In genomic region chr11:44787981-44788380, GRCh38 we compare ENCODE assay signal across 28 cellular contexts.
DNase-seq lines count a peak whose midpoint lies in the region; ATAC-seq, FAIRE-seq and TF ChIP-seq lines count a peak whose summit lies in the region.
"Had no signal": no experiment of that assay in that cellular context is flagged by ENCODE, and none has a peak within 500 bp of the region (broad histone marks: within the 10 kb centered on the region; RNA-seq: fewer than 3 reads in every experiment).

No MANE protein-coding gene starts in this region.

- no peak overlapping the region for H3K4ac ChIP-seq in H1 (replicated peaks; ENCODE audit: insufficient read length, low read depth, low read length)

- 91% methylated on average over 9 of the region's 9 CpGs; no CpG with 5 or more reads in 1 of the 2 experiments for WGBS in H1 (ENCODE audit: extremely low coverage in 1 of 2, insufficient coverage in 1 of 2, insufficient read length in 1 of 2, insufficient replicate concordance in 2 of 2, low coverage in 1 of 2, low lambda C conversion rate in 2 of 2, missing lambda C conversion rate in 1 of 2), 2 experiments

- no peak overlapping the region for H3K27ac ChIP-seq in H1 (ENCODE audit: low read depth, low read length)
- peak overlapping the region; percentile 99 for H3K27ac ChIP-seq in neural cell (ENCODE audit: low read length)
- H3K27ac ChIP-seq: BLaER1 had no signal

- no peak overlapping the region; the same call in 1 of the 2 replicates for H2BK5ac ChIP-seq in H1 (ENCODE audit: low read depth, low read length)

- no peak for ATAC-seq in activated CD4-positive, CD25-positive, alpha-beta regulatory T cell treated with anti-CD3 and anti-CD28 coated beads, Interleukin-2, amount 50 U/mL, for 24 hours
- ATAC-seq: GM12878 had no signal

- H2BK120ac ChIP-seq in H1 (replicated peaks; ENCODE audit: low read depth, low read length) = no peak overlapping the region

- H3K9me2 ChIP-seq in neural cell (ENCODE audit: insufficient read depth, low read length) = no peaks in the 10 kb centered on the region

- intact Hi-C loops in posterior vena cava (cut with DNase I) = no loop called here

- peaks cover 8 to 21% (median 19%) of the 10 kb centered on the region in 4 experiments for H3K4me1 ChIP-seq in H1 (replicated peaks in 1 of 4; ENCODE audit: control insufficient read depth in 3 of 4, insufficient read depth in 4 of 4, low read length in 3 of 4)

- H4K5ac ChIP-seq in H1 (ENCODE audit: insufficient read length, low read depth, low read length) = no peak overlapping the region

- H2AFZ ChIP-seq in H1 (ENCODE audit: low read length) (no peak overlapping the region), neural cell (ENCODE audit: low read depth, low read length) (no peak overlapping the region)

- FAIRE-seq in H1 (lab: Jason Lieb, UNC) (no peak), GM19239 (lab: Jason Lieb, UNC) (no peak)
- FAIRE-seq: A204.1, GM12878, GM12892, GM18507 had no signal

- no peak overlapping the region for H3K23ac ChIP-seq in H1 (ENCODE audit: insufficient read length)

- H3K9ac ChIP-seq in H1 (replicated peaks in 1 of 4; ENCODE audit: extremely low read depth in 1 of 4, low read depth in 3 of 4, low read length in 3 of 4) (no peak overlapping the region), neural cell (ENCODE audit: low read length) (peak overlapping the region; percentile 61)
- H3K9ac ChIP-seq: BLaER1 had no signal

- peaks cover 6% of the 10 kb centered on the region; the same call in 1 of the 2 replicates for H3K79me1 ChIP-seq in H1 (ENCODE audit: low read depth, low read length)

- H3K4me2 ChIP-seq in H1 (ENCODE audit: insufficient read depth in 1 of 2, low read depth in 2 of 2, low read length in 2 of 2) (no peak overlapping the region), neural cell (ENCODE audit: low read length) (no peak overlapping the region)

- DNase-seq in chondrocyte (ENCODE audit: low spot score) (peak; percentile 52), H1 (ENCODE audit: low read depth in 1 of 2, low spot score in 2 of 2) (no peak), posterior vena cava (ENCODE audit: low spot score) (peak; percentile 36), GM19239 (ENCODE audit: insufficient read length, low spot score) (no peak), superior temporal gyrus (ENCODE audit: extremely low spot score) (no peak)
- DNase-seq in activated naive CD4-positive, alpha-beta T cell treated with Interleukin-2 at 50 U/mL for 16 hours = no peak
- DNase-seq: 8988T; ACHN; BE2C; C1 segment of cervical spinal cord; CD4-positive, alpha-beta memory T cell; CD4-positive, CD25-positive, alpha-beta regulatory T cell; CD8-positive, alpha-beta memory T cell; COR-L47; DMS 273 treated with DMSO at 0.1 percent for 48 hours; DMS153; DMS53; DND-41; EL; GDM1 had no signal

- TF ChIP-seq EP300 in H1 (IDR thresholded peaks at IDR 0.05; ENCODE audit: borderline replicate concordance in 1 of 2, low read depth in 2 of 2, low read length in 2 of 2) (no peak), neural cell (conservative IDR thresholded peaks at IDR 0.05; ENCODE audit: poor library complexity, severe bottlenecking) (no peak)

- no peak overlapping the region for H2AK5ac ChIP-seq in H1 (ENCODE audit: low read depth, low read length)

- TF ChIP-seq CTCF in chondrocyte (IDR thresholded peaks at IDR 0.05) (no peak), H1 (IDR thresholded peaks at IDR 0.05; ENCODE audit: control extremely low read depth in 1 of 3, insufficient read depth in 1 of 3, low read depth in 1 of 3, low read length in 3 of 3) (no peak), neural cell (IDR thresholded peaks at IDR 0.05; ENCODE audit: poor library complexity, severe bottlenecking) (no peak)

- no peaks in the 10 kb centered on the region for H3F3A ChIP-seq in neural cell (ENCODE audit: insufficient read depth, low read length, poor library complexity, severe bottlenecking)

- H3K4me3 ChIP-seq in H1 (ENCODE audit: extremely low read depth in 1 of 4, insufficient read depth in 2 of 4, low read depth in 3 of 4, low read length in 4 of 4) = no peak overlapping the region
- no peak overlapping the region for H3K4me3 ChIP-seq in neural cell (ENCODE audit: low read length)
- H3K4me3 ChIP-seq: BLaER1, GM12878 had no signal

- H3K4me3 Mint-ChIP-seq in chondrocyte (ENCODE audit: unreplicated experiment) = no peak overlapping the region
- H3K4me3 Mint-ChIP-seq: CD14-positive monocyte; CD4-positive, alpha-beta memory T cell; CD4-positive, CD25-positive, alpha-beta regulatory T cell; CD8-positive, alpha-beta memory T cell had no signal

- H3K79me2 ChIP-seq in H1 (ENCODE audit: control insufficient read depth in 1 of 2, insufficient read depth in 2 of 2, low read length in 2 of 2) (no peaks in the 10 kb centered on the region), neural cell (replicated peaks; ENCODE audit: insufficient read depth, low read length) (peaks cover 37% of the 10 kb centered on the region)

- no peak overlapping the region for H2BK20ac ChIP-seq in H1 (ENCODE audit: low read length)

- no peak overlapping the region for H3K18ac ChIP-seq in H1 (ENCODE audit: extremely low read depth, low read length)

- POLR2A ChIA-PET in H1 (lab: Charles Lee; ENCODE audit: partially characterized antibody) = no interaction called here

- no peak overlapping the region for H3K27ac Mint-ChIP-seq in chondrocyte (ENCODE audit: unreplicated experiment)
- H3K27ac Mint-ChIP-seq: CD14-positive monocyte; CD8-positive, alpha-beta memory T cell had no signal

- peaks cover 0 to 6% of the 10 kb centered on the region in 2 experiments for H4K20me1 ChIP-seq in H1 (replicated peaks in 1 of 2; ENCODE audit: control insufficient read depth in 1 of 2, insufficient read depth in 2 of 2, low read length in 2 of 2)
- H4K20me1 ChIP-seq in neural cell (ENCODE audit: insufficient read depth) = no peaks in the 10 kb centered on the region
- H4K20me1 ChIP-seq: BLaER1 had no signal

- H4K8ac ChIP-seq in H1 (ENCODE audit: extremely low read depth, insufficient read depth, low read length) = no peak overlapping the region

- TF ChIP-seq POLR2A in H1 (IDR thresholded peaks at IDR 0.05; ENCODE audit: control extremely low read depth in 1 of 2, low read depth in 2 of 2, low read length in 2 of 2) = no peak

- no peak overlapping the region for H3K56ac ChIP-seq in H1 (replicated peaks; ENCODE audit: insufficient read length, low read depth, low read length)

- peak overlapping the region; percentile 47; the same call in 1 of the 2 replicates for H2BK15ac ChIP-seq in H1 (ENCODE audit: low read length)

- no peaks in the 10 kb centered on the region for H3K23me2 ChIP-seq in H1 (ENCODE audit: low read depth, low read length)

- H3K27me3 Mint-ChIP-seq in chondrocyte (ENCODE audit: low read depth) = peaks cover 23% of the 10 kb centered on the region
- H3K27me3 Mint-ChIP-seq: CD4-positive, alpha-beta memory T cell; CD4-positive, CD25-positive, alpha-beta regulatory T cell had no signal

- H3K9me3 ChIP-seq in H1 (ENCODE audit: insufficient read depth in 2 of 2, low read depth in 1 of 2, low read length in 1 of 2) (no peaks in the 10 kb centered on the region), neural cell (ENCODE audit: low read length) (no peaks in the 10 kb centered on the region)
- H3K9me3 ChIP-seq: BE2C, BLaER1 had no signal

- no peak for TF ChIP-seq RAD21 in H1 (IDR thresholded peaks at IDR 0.05 in 1 of 2, conservative IDR thresholded peaks at IDR 0.05 in 1 of 2; ENCODE audit: low read depth in 2 of 2, low read length in 2 of 2)
- no peak for TF ChIP-seq RAD21 in neural cell (conservative IDR thresholded peaks at IDR 0.05)

- H3K36me3 Mint-ChIP-seq in chondrocyte (ENCODE audit: low read depth) = no peaks in the 10 kb centered on the region
- H3K36me3 Mint-ChIP-seq: CD14-positive monocyte had no signal

- no peaks in the 10 kb centered on the region for H3K9me3 Mint-ChIP-seq in chondrocyte (ENCODE audit: low read depth)
- H3K9me3 Mint-ChIP-seq: CD4-positive, alpha-beta memory T cell; CD4-positive, CD25-positive, alpha-beta regulatory T cell; CD8-positive, alpha-beta memory T cell had no signal

- 0 out of 2 replicates have a peak overlapping the region, but pooled peaks have one; percentile 31 for H2BK12ac ChIP-seq in H1 (ENCODE audit: low read depth, low read length)

- CTCF ChIA-PET in H1 (lab: Charles Lee; ENCODE audit: partially characterized antibody) = interaction anchor here (0.7 to 8.0 kb wide), 12 partner anchors 10 to 171 kb away, joined by 3 to 86 read pairs (median 5); no protein-coding TSS in a partner anchor

- peaks cover 27% of the 10 kb centered on the region for H3K4me1 Mint-ChIP-seq in chondrocyte (ENCODE audit: low read depth)

- H3K36me3 ChIP-seq in H1 (ENCODE audit: control insufficient read depth in 2 of 4, insufficient read depth in 4 of 4, low read length in 3 of 4) (no peaks in the 10 kb centered on the region; a peak in 1 of 8 replicates), neural cell (ENCODE audit: insufficient read depth, low read length) (no peaks in the 10 kb centered on the region)
- H3K36me3 ChIP-seq: BE2C, BLaER1 had no signal

- H3K14ac ChIP-seq in H1 (ENCODE audit: insufficient read length) = no peak overlapping the region

- H3K27me3 ChIP-seq in H1 (replicated peaks in 1 of 4; ENCODE audit: control insufficient read depth in 3 of 4, extremely low read depth in 1 of 4, insufficient read depth in 3 of 4, low read length in 3 of 4) (peaks cover 0 to 4% (median 0%) of the 10 kb centered on the region in 4 experiments; a peak in 1 of 7 replicates), neural cell (ENCODE audit: insufficient read depth, low read depth, low read length) (no peaks in the 10 kb centered on the region)
- H3K27me3 ChIP-seq: BE2C, BLaER1 had no signal

- no peak overlapping the region for H4K91ac ChIP-seq in H1 (replicated peaks; ENCODE audit: insufficient read length, low read length)

TF ChIP-seq in H1, 55 proteins besides CTCF, POLR2A, EP300 and RAD21:
- TF ChIP-seq JUND (IDR thresholded peaks at IDR 0.05; ENCODE audit: low read length) (no peak), NANOG (IDR thresholded peaks at IDR 0.05; ENCODE audit: insufficient read depth, low read depth, low read length, poor library complexity, severe bottlenecking) (no peak)
- TF ChIP-seq, protein P1, sequence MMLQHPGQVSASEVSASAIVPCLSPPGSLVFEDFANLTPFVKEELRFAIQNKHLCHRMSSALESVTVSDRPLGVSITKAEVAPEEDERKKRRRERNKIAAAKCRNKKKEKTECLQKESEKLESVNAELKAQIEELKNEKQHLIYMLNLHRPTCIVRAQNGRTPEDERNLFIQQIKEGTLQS (IDR thresholded peaks at IDR 0.05; ENCODE audit: insufficient read depth, low read depth, low read length) = no peak

TF ChIP-seq in neural cell, 6 proteins besides CTCF, POLR2A, EP300 and RAD21:
- TF ChIP-seq POLR2AphosphoS5 (IDR thresholded peaks at IDR 0.05) = no peak
- TF ChIP-seq TAF1 (IDR thresholded peaks at IDR 0.05; ENCODE audit: low read depth) = no peak

Comparison
In these comparisons a context has a peak if more than half of its experiments do, and no peak if none do; other contexts are left out.
1. DNase-seq: peak in chondrocyte (single experiment) and posterior vena cava (single experiment); none in H1 (0 of 2), activated naive CD4-positive, alpha-beta T cell treated with Interleukin-2 at 50 U/mL for 16 hours (single experiment), GM19239 (single experiment) and superior temporal gyrus (single experiment).